ENCODE assay signal across 1 cellular context in the genomic region with DNA sequence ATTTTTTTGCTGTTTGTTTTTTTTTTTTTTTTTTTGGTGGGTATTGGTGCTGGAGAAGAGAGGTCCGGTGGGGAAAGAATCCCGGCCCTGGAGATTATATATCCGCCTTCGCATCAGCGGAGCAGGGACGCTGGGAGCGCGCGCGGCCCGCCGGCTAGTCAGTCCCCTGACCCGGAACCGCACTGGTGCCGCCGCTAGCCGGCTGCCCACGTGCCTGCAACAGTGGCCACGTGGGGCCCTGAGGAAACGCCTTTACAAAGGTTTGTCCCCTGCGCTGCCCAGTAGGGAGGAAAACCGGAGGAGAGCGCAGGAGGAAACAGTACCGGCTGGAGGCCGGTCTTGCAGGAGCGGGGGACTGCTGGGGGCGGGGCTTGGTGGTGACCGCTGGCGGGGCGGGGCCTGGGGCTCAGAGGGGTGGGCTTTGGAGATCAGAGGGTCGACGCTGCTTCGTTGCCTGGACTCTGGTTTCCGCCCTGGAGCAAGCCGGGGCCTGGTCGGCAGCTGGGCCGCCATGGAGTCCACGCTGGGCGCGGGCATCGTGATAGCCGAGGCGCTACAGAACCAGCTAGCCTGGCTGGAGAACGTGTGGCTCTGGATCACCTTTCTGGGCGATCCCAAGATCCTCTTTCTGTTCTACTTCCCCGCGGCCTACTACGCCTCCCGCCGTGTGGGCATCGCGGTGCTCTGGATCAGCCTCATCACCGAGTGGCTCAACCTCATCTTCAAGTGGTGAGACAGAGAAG.
A peak's percentile ranks its signal among the peaks of the same experiment; 100 is the strongest.
TF ChIP-seq lines count a peak whose summit lies in the region.

A gene with protein sequence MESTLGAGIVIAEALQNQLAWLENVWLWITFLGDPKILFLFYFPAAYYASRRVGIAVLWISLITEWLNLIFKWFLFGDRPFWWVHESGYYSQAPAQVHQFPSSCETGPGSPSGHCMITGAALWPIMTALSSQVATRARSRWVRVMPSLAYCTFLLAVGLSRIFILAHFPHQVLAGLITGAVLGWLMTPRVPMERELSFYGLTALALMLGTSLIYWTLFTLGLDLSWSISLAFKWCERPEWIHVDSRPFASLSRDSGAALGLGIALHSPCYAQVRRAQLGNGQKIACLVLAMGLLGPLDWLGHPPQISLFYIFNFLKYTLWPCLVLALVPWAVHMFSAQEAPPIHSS (plus strand): TSS at position 281 of the 743 bp plus-strand sequence. CDS start 231 bp downstream, at position 512.

TF ChIP-seq in HepG2, 621 proteins besides CTCF, POLR2A, EP300 and RAD21 (continued from another document and continues in another):
- TF ChIP-seq, protein P1, sequence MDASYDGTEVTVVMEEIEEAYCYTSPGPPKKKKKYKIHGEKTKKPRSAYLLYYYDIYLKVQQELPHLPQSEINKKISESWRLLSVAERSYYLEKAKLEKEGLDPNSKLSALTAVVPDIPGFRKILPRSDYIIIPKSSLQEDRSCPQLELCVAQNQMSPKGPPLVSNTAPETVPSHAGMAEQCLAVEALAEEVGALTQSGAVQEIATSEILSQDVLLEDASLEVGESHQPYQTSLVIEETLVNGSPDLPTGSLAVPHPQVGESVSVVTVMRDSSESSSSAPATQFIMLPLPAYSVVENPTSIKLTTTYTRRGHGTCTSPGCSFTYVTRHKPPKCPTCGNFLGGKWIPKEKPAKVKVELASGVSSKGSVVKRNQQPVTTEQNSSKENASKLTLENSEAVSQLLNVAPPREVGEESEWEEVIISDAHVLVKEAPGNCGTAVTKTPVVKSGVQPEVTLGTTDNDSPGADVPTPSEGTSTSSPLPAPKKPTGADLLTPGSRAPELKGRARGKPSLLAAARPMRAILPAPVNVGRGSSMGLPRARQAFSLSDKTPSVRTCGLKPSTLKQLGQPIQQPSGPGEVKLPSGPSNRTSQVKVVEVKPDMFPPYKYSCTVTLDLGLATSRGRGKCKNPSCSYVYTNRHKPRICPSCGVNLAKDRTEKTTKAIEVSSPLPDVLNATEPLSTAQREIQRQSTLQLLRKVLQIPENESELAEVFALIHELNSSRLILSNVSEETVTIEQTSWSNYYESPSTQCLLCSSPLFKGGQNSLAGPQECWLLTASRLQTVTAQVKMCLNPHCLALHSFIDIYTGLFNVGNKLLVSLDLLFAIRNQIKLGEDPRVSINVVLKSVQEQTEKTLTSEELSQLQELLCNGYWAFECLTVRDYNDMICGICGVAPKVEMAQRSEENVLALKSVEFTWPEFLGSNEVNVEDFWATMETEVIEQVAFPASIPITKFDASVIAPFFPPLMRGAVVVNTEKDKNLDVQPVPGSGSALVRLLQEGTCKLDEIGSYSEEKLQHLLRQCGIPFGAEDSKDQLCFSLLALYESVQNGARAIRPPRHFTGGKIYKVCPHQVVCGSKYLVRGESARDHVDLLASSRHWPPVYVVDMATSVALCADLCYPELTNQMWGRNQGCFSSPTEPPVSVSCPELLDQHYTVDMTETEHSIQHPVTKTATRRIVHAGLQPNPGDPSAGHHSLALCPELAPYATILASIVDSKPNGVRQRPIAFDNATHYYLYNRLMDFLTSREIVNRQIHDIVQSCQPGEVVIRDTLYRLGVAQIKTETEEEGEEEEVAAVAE (CRISPR knock-in tag; IDR thresholded peaks at IDR 0.05; ENCODE audit: borderline replicate concordance): peak; percentile 91
- TF ChIP-seq, protein P2, sequence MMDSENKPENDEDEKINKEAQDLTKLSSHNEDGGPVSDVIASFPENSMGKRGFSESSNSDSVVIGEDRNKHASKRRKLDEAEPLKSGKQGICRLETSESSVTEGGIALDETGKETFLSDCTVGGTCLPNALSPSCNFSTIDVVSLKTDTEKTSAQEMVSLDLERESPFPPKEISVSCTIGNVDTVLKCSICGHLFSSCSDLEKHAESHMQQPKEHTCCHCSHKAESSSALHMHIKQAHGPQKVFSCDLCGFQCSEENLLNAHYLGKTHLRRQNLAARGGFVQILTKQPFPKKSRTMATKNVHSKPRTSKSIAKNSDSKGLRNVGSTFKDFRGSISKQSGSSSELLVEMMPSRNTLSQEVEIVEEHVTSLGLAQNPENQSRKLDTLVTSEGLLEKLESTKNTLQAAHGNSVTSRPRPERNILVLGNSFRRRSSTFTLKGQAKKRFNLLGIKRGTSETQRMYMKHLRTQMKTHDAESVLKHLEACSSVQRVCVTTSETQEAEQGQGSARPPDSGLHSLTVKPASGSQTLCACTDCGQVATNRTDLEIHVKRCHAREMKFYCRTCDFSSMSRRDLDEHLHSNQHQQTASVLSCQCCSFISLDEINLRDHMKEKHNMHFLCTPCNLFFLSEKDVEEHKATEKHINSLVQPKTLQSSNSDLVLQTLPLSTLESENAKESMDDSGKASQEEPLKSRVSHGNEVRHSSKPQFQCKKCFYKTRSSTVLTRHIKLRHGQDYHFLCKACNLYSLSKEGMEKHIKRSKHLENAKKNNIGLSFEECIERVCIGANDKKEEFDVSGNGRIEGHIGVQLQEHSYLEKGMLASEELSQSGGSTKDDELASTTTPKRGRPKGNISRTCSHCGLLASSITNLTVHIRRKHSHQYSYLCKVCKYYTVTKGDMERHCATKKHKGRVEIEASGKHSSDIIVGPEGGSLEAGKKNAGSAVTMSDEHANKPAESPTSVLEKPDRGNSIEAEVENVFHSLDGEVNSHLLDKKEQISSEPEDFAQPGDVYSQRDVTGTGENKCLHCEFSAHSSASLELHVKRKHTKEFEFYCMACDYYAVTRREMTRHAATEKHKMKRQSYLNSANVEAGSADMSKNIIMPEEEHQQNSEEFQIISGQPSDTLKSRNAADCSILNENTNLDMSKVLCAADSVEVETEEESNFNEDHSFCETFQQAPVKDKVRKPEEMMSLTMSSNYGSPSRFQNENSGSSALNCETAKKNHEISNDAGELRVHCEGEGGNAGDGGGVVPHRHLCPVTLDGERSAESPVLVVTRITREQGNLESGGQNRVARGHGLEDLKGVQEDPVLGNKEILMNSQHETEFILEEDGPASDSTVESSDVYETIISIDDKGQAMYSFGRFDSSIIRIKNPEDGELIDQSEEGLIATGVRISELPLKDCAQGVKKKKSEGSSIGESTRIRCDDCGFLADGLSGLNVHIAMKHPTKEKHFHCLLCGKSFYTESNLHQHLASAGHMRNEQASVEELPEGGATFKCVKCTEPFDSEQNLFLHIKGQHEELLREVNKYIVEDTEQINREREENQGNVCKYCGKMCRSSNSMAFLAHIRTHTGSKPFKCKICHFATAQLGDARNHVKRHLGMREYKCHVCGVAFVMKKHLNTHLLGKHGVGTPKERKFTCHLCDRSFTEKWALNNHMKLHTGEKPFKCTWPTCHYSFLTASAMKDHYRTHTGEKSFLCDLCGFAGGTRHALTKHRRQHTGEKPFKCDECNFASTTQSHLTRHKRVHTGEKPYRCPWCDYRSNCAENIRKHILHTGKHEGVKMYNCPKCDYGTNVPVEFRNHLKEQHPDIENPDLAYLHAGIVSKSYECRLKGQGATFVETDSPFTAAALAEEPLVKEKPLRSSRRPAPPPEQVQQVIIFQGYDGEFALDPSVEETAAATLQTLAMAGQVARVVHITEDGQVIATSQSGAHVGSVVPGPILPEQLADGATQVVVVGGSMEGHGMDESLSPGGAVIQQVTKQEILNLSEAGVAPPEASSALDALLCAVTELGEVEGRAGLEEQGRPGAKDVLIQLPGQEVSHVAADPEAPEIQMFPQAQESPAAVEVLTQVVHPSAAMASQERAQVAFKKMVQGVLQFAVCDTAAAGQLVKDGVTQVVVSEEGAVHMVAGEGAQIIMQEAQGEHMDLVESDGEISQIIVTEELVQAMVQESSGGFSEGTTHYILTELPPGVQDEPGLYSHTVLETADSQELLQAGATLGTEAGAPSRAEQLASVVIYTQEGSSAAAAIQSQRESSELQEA (CRISPR knock-in tag; IDR thresholded peaks at IDR 0.05; ENCODE audit: not compliant biosample characterization): peak; percentile 92
- TF ChIP-seq ZNF101 (CRISPR knock-in tag; IDR thresholded peaks at IDR 0.05; ENCODE audit: borderline replicate concordance, low read depth): no peak
- peak; percentile 64 for TF ChIP-seq SP2 (CRISPR knock-in tag; IDR thresholded peaks at IDR 0.05)
- TF ChIP-seq MAFF (IDR thresholded peaks at IDR 0.05; ENCODE audit: low read depth, low read length): no peak
- no peak for TF ChIP-seq ZNF17 (CRISPR knock-in tag; IDR thresholded peaks at IDR 0.05)
- TF ChIP-seq ZBTB7A (CRISPR knock-in tag; IDR thresholded peaks at IDR 0.05): peak; percentile 71
- no peak; the same call in 1 of the 2 replicates for TF ChIP-seq FLYWCH1 (CRISPR knock-in tag; IDR thresholded peaks at IDR 0.05)
- TF ChIP-seq YY1 (IDR thresholded peaks at IDR 0.05; ENCODE audit: insufficient read depth, insufficient replicate concordance, low read depth, low read length): peak; percentile 86
- TF ChIP-seq, protein P3, sequence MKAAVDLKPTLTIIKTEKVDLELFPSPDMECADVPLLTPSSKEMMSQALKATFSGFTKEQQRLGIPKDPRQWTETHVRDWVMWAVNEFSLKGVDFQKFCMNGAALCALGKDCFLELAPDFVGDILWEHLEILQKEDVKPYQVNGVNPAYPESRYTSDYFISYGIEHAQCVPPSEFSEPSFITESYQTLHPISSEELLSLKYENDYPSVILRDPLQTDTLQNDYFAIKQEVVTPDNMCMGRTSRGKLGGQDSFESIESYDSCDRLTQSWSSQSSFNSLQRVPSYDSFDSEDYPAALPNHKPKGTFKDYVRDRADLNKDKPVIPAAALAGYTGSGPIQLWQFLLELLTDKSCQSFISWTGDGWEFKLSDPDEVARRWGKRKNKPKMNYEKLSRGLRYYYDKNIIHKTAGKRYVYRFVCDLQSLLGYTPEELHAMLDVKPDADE (CRISPR knock-in tag; IDR thresholded peaks at IDR 0.05): no peak
- TF ChIP-seq NR2F6 (IDR thresholded peaks at IDR 0.05): no peak
- peak; percentile 75 for TF ChIP-seq NR2F6 (CRISPR knock-in tag; IDR thresholded peaks at IDR 0.05)
- peak; percentile 58; the same call in 1 of the 2 replicates for TF ChIP-seq MZF1 (CRISPR knock-in tag; IDR thresholded peaks at IDR 0.05; ENCODE audit: borderline replicate concordance)
- TF ChIP-seq ZNF724P (CRISPR knock-in tag; IDR thresholded peaks at IDR 0.05; ENCODE audit: borderline replicate concordance): peak; percentile 97
- TF ChIP-seq ATF7-NPFF (CRISPR knock-in tag; IDR thresholded peaks at IDR 0.05; ENCODE audit: low read depth): peak; percentile 97
- peak; percentile 71; the same call in 1 of the 2 replicates for TF ChIP-seq MTA1 (CRISPR knock-in tag; IDR thresholded peaks at IDR 0.05; ENCODE audit: borderline replicate concordance)
- TF ChIP-seq ZNF598 (CRISPR knock-in tag; IDR thresholded peaks at IDR 0.05; ENCODE audit: borderline replicate concordance): peak; percentile 42
- TF ChIP-seq MIER2 (CRISPR knock-in tag; IDR thresholded peaks at IDR 0.05): peak; percentile 80
- TF ChIP-seq, protein P4, sequence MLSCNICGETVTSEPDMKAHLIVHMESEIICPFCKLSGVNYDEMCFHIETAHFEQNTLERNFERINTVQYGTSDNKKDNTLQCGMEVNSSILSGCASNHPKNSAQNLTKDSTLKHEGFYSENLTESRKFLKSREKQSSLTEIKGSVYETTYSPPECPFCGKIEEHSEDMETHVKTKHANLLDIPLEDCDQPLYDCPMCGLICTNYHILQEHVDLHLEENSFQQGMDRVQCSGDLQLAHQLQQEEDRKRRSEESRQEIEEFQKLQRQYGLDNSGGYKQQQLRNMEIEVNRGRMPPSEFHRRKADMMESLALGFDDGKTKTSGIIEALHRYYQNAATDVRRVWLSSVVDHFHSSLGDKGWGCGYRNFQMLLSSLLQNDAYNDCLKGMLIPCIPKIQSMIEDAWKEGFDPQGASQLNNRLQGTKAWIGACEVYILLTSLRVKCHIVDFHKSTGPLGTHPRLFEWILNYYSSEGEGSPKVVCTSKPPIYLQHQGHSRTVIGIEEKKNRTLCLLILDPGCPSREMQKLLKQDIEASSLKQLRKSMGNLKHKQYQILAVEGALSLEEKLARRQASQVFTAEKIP (CRISPR knock-in tag; IDR thresholded peaks at IDR 0.05; ENCODE audit: borderline replicate concordance): no peak
- 0 out of 2 replicates have a peak, but pooled peaks have one; percentile 91 for TF ChIP-seq ZNF713 (CRISPR knock-in tag; IDR thresholded peaks at IDR 0.05)
- TF ChIP-seq, protein P5, sequence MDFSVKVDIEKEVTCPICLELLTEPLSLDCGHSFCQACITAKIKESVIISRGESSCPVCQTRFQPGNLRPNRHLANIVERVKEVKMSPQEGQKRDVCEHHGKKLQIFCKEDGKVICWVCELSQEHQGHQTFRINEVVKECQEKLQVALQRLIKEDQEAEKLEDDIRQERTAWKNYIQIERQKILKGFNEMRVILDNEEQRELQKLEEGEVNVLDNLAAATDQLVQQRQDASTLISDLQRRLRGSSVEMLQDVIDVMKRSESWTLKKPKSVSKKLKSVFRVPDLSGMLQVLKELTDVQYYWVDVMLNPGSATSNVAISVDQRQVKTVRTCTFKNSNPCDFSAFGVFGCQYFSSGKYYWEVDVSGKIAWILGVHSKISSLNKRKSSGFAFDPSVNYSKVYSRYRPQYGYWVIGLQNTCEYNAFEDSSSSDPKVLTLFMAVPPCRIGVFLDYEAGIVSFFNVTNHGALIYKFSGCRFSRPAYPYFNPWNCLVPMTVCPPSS (IDR thresholded peaks at IDR 0.05): no peak
- TF ChIP-seq, protein P6, sequence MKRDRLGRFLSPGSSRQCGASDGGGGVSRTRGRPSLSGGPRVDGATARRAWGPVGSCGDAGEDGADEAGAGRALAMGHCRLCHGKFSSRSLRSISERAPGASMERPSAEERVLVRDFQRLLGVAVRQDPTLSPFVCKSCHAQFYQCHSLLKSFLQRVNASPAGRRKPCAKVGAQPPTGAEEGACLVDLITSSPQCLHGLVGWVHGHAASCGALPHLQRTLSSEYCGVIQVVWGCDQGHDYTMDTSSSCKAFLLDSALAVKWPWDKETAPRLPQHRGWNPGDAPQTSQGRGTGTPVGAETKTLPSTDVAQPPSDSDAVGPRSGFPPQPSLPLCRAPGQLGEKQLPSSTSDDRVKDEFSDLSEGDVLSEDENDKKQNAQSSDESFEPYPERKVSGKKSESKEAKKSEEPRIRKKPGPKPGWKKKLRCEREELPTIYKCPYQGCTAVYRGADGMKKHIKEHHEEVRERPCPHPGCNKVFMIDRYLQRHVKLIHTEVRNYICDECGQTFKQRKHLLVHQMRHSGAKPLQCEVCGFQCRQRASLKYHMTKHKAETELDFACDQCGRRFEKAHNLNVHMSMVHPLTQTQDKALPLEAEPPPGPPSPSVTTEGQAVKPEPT (CRISPR knock-in tag; IDR thresholded peaks at IDR 0.05; ENCODE audit: low read depth): peak; percentile 76; the same call in 1 of the 2 replicates
- peak; percentile 95 for TF ChIP-seq RFXAP (CRISPR knock-in tag; IDR thresholded peaks at IDR 0.05; ENCODE audit: borderline replicate concordance)
- TF ChIP-seq IKZF4 (CRISPR knock-in tag; IDR thresholded peaks at IDR 0.05; ENCODE audit: borderline replicate concordance, low read depth, not compliant biosample characterization): peak; percentile 49
- peak; percentile 92 for TF ChIP-seq HES4 (CRISPR knock-in tag; IDR thresholded peaks at IDR 0.05; ENCODE audit: borderline replicate concordance)
- TF ChIP-seq ZNF558 (CRISPR knock-in tag; IDR thresholded peaks at IDR 0.05; ENCODE audit: borderline replicate concordance): no peak; the same call in 1 of the 2 replicates
- TF ChIP-seq ZNF263 (CRISPR knock-in tag; IDR thresholded peaks at IDR 0.05): peak; percentile 53; the same call in 1 of the 2 replicates
- no peak for TF ChIP-seq PLRG1 (conservative IDR thresholded peaks at IDR 0.05)
- peak; percentile 99 for TF ChIP-seq TGIF2 (CRISPR knock-in tag; IDR thresholded peaks at IDR 0.05)
- peak; percentile 92 for TF ChIP-seq ZFP90 (CRISPR knock-in tag; IDR thresholded peaks at IDR 0.05; ENCODE audit: borderline replicate concordance)
- TF ChIP-seq KAT2B (IDR thresholded peaks at IDR 0.05; ENCODE audit: borderline replicate concordance, low read depth, low read length): no peak
- peak; percentile 69 for TF ChIP-seq ZMYM2 (CRISPR knock-in tag; IDR thresholded peaks at IDR 0.05)
- TF ChIP-seq ISX (CRISPR knock-in tag; conservative IDR thresholded peaks at IDR 0.05): peak; percentile 85; the same call in 1 of the 2 replicates
- TF ChIP-seq NFIB (CRISPR knock-in tag; IDR thresholded peaks at IDR 0.05; ENCODE audit: borderline replicate concordance): peak; percentile 76; the same call in 1 of the 2 replicates
